Comparison of ENCODE assay signal across 9 cellular contexts in the genomic region with DNA sequence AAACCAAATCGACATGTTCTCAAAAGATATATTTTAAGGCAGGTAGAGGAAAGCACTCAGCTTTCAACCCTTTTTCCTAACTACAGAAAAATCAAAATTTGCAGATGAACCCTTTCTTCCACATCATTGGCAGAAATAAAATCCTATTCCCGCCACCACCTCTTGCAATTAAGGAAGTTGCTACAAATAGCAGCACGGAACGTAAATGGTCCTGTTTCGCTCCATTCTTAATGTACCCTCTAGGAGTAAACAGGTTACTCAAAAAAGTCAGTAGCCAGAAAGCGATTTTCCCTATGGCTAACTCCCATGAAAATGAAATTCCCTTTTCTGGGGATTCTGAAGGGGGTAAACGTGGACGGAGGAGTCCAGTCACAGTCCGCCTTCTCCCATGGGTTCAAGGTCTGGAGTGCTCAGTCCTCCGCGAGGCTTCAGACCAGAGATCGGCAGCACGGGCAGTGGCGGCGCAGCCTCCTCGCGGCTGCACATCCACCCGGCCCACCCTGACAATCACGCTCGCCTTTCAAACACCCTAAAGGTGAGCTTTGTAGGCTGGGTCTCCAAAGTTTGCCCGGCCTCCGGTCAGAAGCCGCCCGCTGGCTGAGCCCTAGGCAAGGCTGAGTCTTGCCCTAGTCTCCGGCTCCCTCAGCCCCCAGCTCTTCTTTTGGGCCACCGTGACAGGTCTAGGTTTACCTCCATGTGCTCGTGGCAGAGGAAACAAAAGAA. TPM values are rescaled to one million over a fixed set of nuclear protein-coding genes. Genes with fewer than 3 reads are reported as not detected.
A peak's percentile ranks its signal among the peaks of the same experiment; 100 is the strongest.
DNase-seq lines count a peak whose midpoint lies in the region; ATAC-seq and TF ChIP-seq lines count a peak whose summit lies in the region.
"Had no signal": no experiment of that assay in that cellular context is flagged by ENCODE, and none has a peak within 500 bp of the region (broad histone marks: within the 10 kb centered on the region; RNA-seq: fewer than 3 reads in every experiment).

No MANE protein-coding gene starts in this region.

- peaks cover 25% of the 10 kb centered on the region for H3K4me1 Mint-ChIP-seq in activated T-cell treated with anti-CD3 and anti-CD28 coated beads, Interleukin-2, amount 50 U/mL, for 4 hours (ENCODE audit: low read depth)

- peak overlapping the region; percentile 55; the same call in 1 of the 2 replicates for H3K9ac ChIP-seq in MM.1S (ENCODE audit: low read length)

- ATAC-seq in activated T-cell treated with anti-CD3 and anti-CD28 coated beads, Interleukin-2, amount 50 U/mL, for 4 hours, result no peak
- ATAC-seq in GM19395 (IDR thresholded peaks at IDR 0.05; ENCODE audit: unreplicated experiment) (no peak), GM18519 (IDR thresholded peaks at IDR 0.05; ENCODE audit: low FRiP score, unreplicated experiment) (no peak), GM19397 (IDR thresholded peaks at IDR 0.05; ENCODE audit: unreplicated experiment) (no peak)

- no peaks in the 10 kb centered on the region for H3K9me3 Mint-ChIP-seq in activated T-cell treated with anti-CD3 and anti-CD28 coated beads, Interleukin-2, amount 50 U/mL, for 4 hours

- H3K27ac ChIP-seq in MM.1S (ENCODE audit: low read length) (no peak overlapping the region), neutrophil (peak overlapping the region; percentile 93)

- no peaks in the 10 kb centered on the region for H4K20me1 ChIP-seq in MM.1S (ENCODE audit: insufficient read depth, low read length)

- H3K4me1 ChIP-seq in MM.1S (ENCODE audit: low read length) (peaks cover 5% of the 10 kb centered on the region; the same call in 1 of the 2 replicates), neutrophil (ENCODE audit: control insufficient read depth in 1 of 2, insufficient read depth in 1 of 2, low read depth in 1 of 2, low read length in 1 of 2) (peaks cover 12 to 17% of the 10 kb centered on the region in 2 experiments)

- H3K27me3 ChIP-seq in MM.1S (replicated peaks; ENCODE audit: insufficient read depth, low read length), result no peaks in the 10 kb centered on the region
- H3K27me3 ChIP-seq in neutrophil, result no peaks in the 10 kb centered on the region

- H3K9me3 ChIP-seq in MM.1S (replicated peaks; ENCODE audit: insufficient read depth, low read length) (no peaks in the 10 kb centered on the region), neutrophil (no peaks in the 10 kb centered on the region)

- H3K9me2 ChIP-seq in MM.1S (replicated peaks; ENCODE audit: insufficient read depth, low read length), result no peaks in the 10 kb centered on the region

- peaks cover 30% of the 10 kb centered on the region for H3K79me2 ChIP-seq in MM.1S (ENCODE audit: low read length)

- H3K36me3 Mint-ChIP-seq in activated T-cell treated with anti-CD3 and anti-CD28 coated beads, Interleukin-2, amount 50 U/mL, for 4 hours (ENCODE audit: insufficient read depth), result no peaks in the 10 kb centered on the region

- H3K36me3 ChIP-seq in MM.1S (replicated peaks; ENCODE audit: insufficient read depth, low read length) (no peaks in the 10 kb centered on the region), neutrophil (no peaks in the 10 kb centered on the region)

- peak overlapping the region; percentile 81 for H3K4me3 Mint-ChIP-seq in activated T-cell treated with anti-CD3 and anti-CD28 coated beads, Interleukin-2, amount 50 U/mL, for 4 hours

- peak; percentile 29 for DNase-seq in GM03348 (ENCODE audit: low spot score)
- peak; percentile 22 for DNase-seq in MM.1S
- no peak for DNase-seq in activated T-cell treated with anti-CD3 and anti-CD28 coated beads, Interleukin-2, amount 50 U/mL, for 4 hours
- peak; percentile 11 for DNase-seq in fibroblast of villous mesenchyme (ENCODE audit: low read depth)

- H3K4me2 ChIP-seq in MM.1S (ENCODE audit: low read depth, low read length), result peak overlapping the region; percentile 60

- H3F3A ChIP-seq in MM.1S (ENCODE audit: insufficient read depth, low read length), result peaks cover 9% of the 10 kb centered on the region

- peak overlapping the region; percentile 65 for H3K4me3 ChIP-seq in MM.1S (ENCODE audit: low read length)
- peak overlapping the region; percentile 72 for H3K4me3 ChIP-seq in fibroblast of villous mesenchyme (ENCODE audit: low read depth, low read length)
- H3K4me3 ChIP-seq in neutrophil (ENCODE audit: low read depth in 1 of 2, low read length in 1 of 2), result peak overlapping the region; percentile 72 to 73

- 0 out of 2 replicates have a peak overlapping the region, but pooled peaks have one; percentile 38 for H2AFZ ChIP-seq in MM.1S (ENCODE audit: low read length)

- TF ChIP-seq CTCF in MM.1S (IDR thresholded peaks at IDR 0.05; ENCODE audit: low read length) (no peak), fibroblast of villous mesenchyme (IDR thresholded peaks at IDR 0.05; ENCODE audit: insufficient read depth, low read depth, low read length) (no peak), neutrophil (IDR thresholded peaks at IDR 0.05) (no peak)

- H3K27me3 Mint-ChIP-seq in activated T-cell treated with anti-CD3 and anti-CD28 coated beads, Interleukin-2, amount 50 U/mL, for 4 hours (ENCODE audit: low read depth), result no peaks in the 10 kb centered on the region

RNA-seq across cellular contexts. Expression of a gene that starts 1.8 kb away (rescaled TPM):
- total RNA-seq in activated T-cell treated with anti-CD3 and anti-CD28 coated beads, Interleukin-2, amount 50 U/mL, for 4 hours, result 10 to 100 TPM; 12.7 to 15.5 (median 14.1) TPM
- 56.0 and 81.6 TPM in 2 replicates for total RNA-seq in fibroblast of villous mesenchyme

RNA-seq across cellular contexts. Expression of a gene that starts 34.2 kb away (rescaled TPM):
- total RNA-seq in activated T-cell treated with anti-CD3 and anti-CD28 coated beads, Interleukin-2, amount 50 U/mL, for 4 hours, result not detected
- not detected in 2 replicates for total RNA-seq in fibroblast of villous mesenchyme
- total RNA-seq: T-helper 2 cell treated with Interferon-gamma antibody and Interleukin-4, amounts not matched to agents 100 ng/mL and 5 ng/mL, for 36 hours had no signal
